Comparison of ENCODE assay signal across 13 cellular contexts in the genomic region with DNA sequence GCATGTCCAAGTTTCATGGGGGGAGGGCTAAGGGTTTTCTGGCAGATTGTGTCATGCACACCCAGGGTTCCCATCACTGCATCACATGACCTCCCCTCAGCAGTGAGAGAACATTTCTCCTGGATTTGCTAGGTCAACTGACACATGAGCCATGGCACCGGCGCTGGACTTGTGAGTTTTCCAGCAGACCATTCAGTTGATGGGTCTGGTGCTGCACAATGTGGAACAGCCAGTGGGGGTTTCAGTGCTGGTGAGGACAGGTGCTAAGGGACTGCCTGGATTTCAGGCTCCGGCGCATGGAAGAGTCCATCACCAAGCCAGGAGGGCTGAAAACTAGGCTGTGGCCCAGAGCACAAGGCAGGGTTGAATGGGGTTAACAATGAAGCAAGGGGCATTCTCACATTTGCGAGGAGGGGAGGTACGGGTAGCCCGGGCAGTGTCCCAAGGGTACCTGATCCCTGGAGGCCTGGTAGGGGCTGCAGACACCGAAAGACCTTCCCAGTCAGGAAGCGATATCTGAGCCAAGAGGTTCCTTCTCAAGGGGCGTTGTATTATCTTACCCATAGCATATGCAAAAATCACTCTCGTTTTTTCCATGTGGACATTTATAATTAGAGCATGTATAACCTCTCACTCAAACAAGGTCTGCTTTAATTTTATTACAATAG.
"Had no signal": no experiment of that assay in that cellular context is flagged by ENCODE, and none has a peak within 500 bp of the region (broad histone marks: within the 10 kb centered on the region; RNA-seq: fewer than 3 reads in every experiment).

No MANE protein-coding gene starts in this region.

- DNase-seq: activated CD4-positive, alpha-beta T cell treated with anti-CD3 and anti-CD28 coated beads, Interleukin-2, amount 50 U/mL, for 4 hours; activated CD8-positive, alpha-beta memory T cell treated with anti-CD3 and anti-CD28 coated beads, Interleukin-2, amount 10 ng/mL, durations not matched to agents 7 days and 5 days; activated T-cell treated with anti-CD3 and anti-CD28 coated beads, Interleukin-2, amount 50 U/mL, for 24 hours; effector CD4-positive, alpha-beta T cell; mammary epithelial cell; small intestine had no signal

- H3K27me3 Mint-ChIP-seq: activated CD8-positive, alpha-beta memory T cell treated with anti-CD3 and anti-CD28 coated beads, Interleukin-2, amount 10 ng/mL, durations not matched to agents 7 days and 5 days; stimulated activated memory B cell treated with anti-CD40 and anti-IgM and Interleukin-4, amounts not matched to agents 10 μg/mL and 1 μg/mL and 100 μg/mL, for 72 hours had no signal

- H3K4me1 Mint-ChIP-seq: activated CD8-positive, alpha-beta memory T cell treated with anti-CD3 and anti-CD28 coated beads, Interleukin-2, amount 10 ng/mL, durations not matched to agents 7 days and 5 days; stimulated activated memory B cell treated with anti-CD40 and anti-IgM and Interleukin-4, amounts not matched to agents 10 μg/mL and 1 μg/mL and 100 μg/mL, for 72 hours had no signal

- H3K4me3 ChIP-seq: cardiac muscle cell, coronary artery, pancreas, tibial nerve had no signal

- H3K4me3 Mint-ChIP-seq: activated CD8-positive, alpha-beta memory T cell treated with anti-CD3 and anti-CD28 coated beads, Interleukin-2, amount 10 ng/mL, durations not matched to agents 7 days and 5 days; activated T-cell treated with anti-CD3 and anti-CD28 coated beads, Interleukin-2, amount 50 U/mL, for 24 hours; stimulated activated memory B cell treated with anti-CD40 and anti-IgM and Interleukin-4, amounts not matched to agents 10 μg/mL and 1 μg/mL and 100 μg/mL, for 72 hours; T-helper 2 cell treated with Interferon-gamma antibody and Interleukin-4, amounts not matched to agents 5 μg/mL and 100 μg/mL, for 36 hours had no signal

- H3K27ac ChIP-seq: cardiac muscle cell, coronary artery, foreskin keratinocyte had no signal

- H3K36me3 ChIP-seq: cardiac muscle cell, tibial nerve had no signal

- ATAC-seq: activated CD8-positive, alpha-beta memory T cell treated with anti-CD3 and anti-CD28 coated beads, Interleukin-2, amount 10 ng/mL, durations not matched to agents 7 days and 5 days; stimulated activated memory B cell treated with anti-CD40 and anti-IgM and Interleukin-4, amounts not matched to agents 10 μg/mL and 1 μg/mL and 100 μg/mL, for 72 hours had no signal

- H3K36me3 Mint-ChIP-seq: activated CD8-positive, alpha-beta memory T cell treated with anti-CD3 and anti-CD28 coated beads, Interleukin-2, amount 10 ng/mL, durations not matched to agents 7 days and 5 days had no signal

- H3K27me3 ChIP-seq: cardiac muscle cell, pancreas, tibial nerve had no signal

- H3K27ac Mint-ChIP-seq: activated CD8-positive, alpha-beta memory T cell treated with anti-CD3 and anti-CD28 coated beads, Interleukin-2, amount 10 ng/mL, durations not matched to agents 7 days and 5 days; activated T-cell treated with anti-CD3 and anti-CD28 coated beads, Interleukin-2, amount 50 U/mL, for 24 hours; stimulated activated memory B cell treated with anti-CD40 and anti-IgM and Interleukin-4, amounts not matched to agents 10 μg/mL and 1 μg/mL and 100 μg/mL, for 72 hours; T-helper 2 cell treated with Interferon-gamma antibody and Interleukin-4, amounts not matched to agents 5 μg/mL and 100 μg/mL, for 36 hours had no signal

- H3K9me3 Mint-ChIP-seq: activated T-cell treated with anti-CD3 and anti-CD28 coated beads, Interleukin-2, amount 50 U/mL, for 24 hours; stimulated activated memory B cell treated with anti-CD40 and anti-IgM and Interleukin-4, amounts not matched to agents 10 μg/mL and 1 μg/mL and 100 μg/mL, for 72 hours; T-helper 2 cell treated with Interferon-gamma antibody and Interleukin-4, amounts not matched to agents 5 μg/mL and 100 μg/mL, for 36 hours had no signal

- H3K9me3 ChIP-seq: pancreas, tibial nerve had no signal
